Comparison of ENCODE assay signal across 2 cellular contexts in genomic region chr17:53166736-53167135, GRCh38.
"Had no signal": no experiment of that assay in that cellular context is flagged by ENCODE, and none has a peak within 500 bp of the region (broad histone marks: within the 10 kb centered on the region; RNA-seq: fewer than 3 reads in every experiment).

No MANE protein-coding gene starts in this region.

- DNase-seq: GDM1, GF-D8 had no signal
